1 cellular context compared by ENCODE assay signal in genomic region chr7:44767134-44767911, GRCh38.
TF ChIP-seq lines count a peak whose summit lies in the region.

No MANE protein-coding gene starts in this region.

TF ChIP-seq in K562, 482 proteins besides CTCF, POLR2A, EP300 and RAD21:
- no peak for TF ChIP-seq COPS2 (conservative IDR thresholded peaks at IDR 0.05)
- no peak for TF ChIP-seq POLR2H (tag; IDR thresholded peaks at IDR 0.05; ENCODE audit: low read depth)
- TF ChIP-seq PTTG1 (tag; IDR thresholded peaks at IDR 0.05; ENCODE audit: low read depth), result no peak
- TF ChIP-seq FOXP1 (CRISPR knock-in tag; IDR thresholded peaks at IDR 0.05), result no peak
- no peak for TF ChIP-seq XRCC3 (IDR thresholded peaks at IDR 0.05)
- no peak for TF ChIP-seq ETV5 (CRISPR knock-in tag; IDR thresholded peaks at IDR 0.05; ENCODE audit: low read depth)
- no peak for TF ChIP-seq RBM15 (IDR thresholded peaks at IDR 0.05; ENCODE audit: insufficient read depth, low read length)
- TF ChIP-seq JUND (IDR thresholded peaks at IDR 0.05; ENCODE audit: borderline replicate concordance, low read depth, low read length), result no peak
- no peak for TF ChIP-seq JUND (tag; IDR thresholded peaks at IDR 0.05; ENCODE audit: borderline replicate concordance, low read depth, low read length)
- no peak for TF ChIP-seq PBX2 (CRISPR knock-in tag; IDR thresholded peaks at IDR 0.05; ENCODE audit: low read depth)
- no peak for TF ChIP-seq PBX2 (tag; conservative IDR thresholded peaks at IDR 0.05; ENCODE audit: low read depth)
- TF ChIP-seq IFI16 (CRISPR knock-in tag; IDR thresholded peaks at IDR 0.05), result no peak
- no peak for TF ChIP-seq SAP30 (IDR thresholded peaks at IDR 0.05; ENCODE audit: borderline replicate concordance, insufficient read depth, low read depth, low read length, poor library complexity, severe bottlenecking)
- no peak for TF ChIP-seq ZNF518B (CRISPR knock-in tag; IDR thresholded peaks at IDR 0.05)
- TF ChIP-seq CHD4 (IDR thresholded peaks at IDR 0.05; ENCODE audit: insufficient read depth, insufficient replicate concordance, low read depth, low read length, poor library complexity, severe bottlenecking), result no peak
- TF ChIP-seq CHD7 (IDR thresholded peaks at IDR 0.05; ENCODE audit: low read depth, low read length), result no peak
- no peak for TF ChIP-seq BCLAF1 (IDR thresholded peaks at IDR 0.05; ENCODE audit: borderline replicate concordance in 1 of 2, control insufficient read depth in 1 of 2, low read depth in 2 of 2, low read length in 1 of 2)
- no peak for TF ChIP-seq ZNF584 (CRISPR knock-in tag; IDR thresholded peaks at IDR 0.05; ENCODE audit: low read depth)
- no peak for TF ChIP-seq KDM2B (CRISPR knock-in tag; IDR thresholded peaks at IDR 0.05)
- TF ChIP-seq ZNF717 (CRISPR knock-in tag; IDR thresholded peaks at IDR 0.05), result no peak
